Comparison of ENCODE assay signal across 20 cellular contexts in genomic region chr15:26890988-26891387, GRCh38. TPM values are rescaled to one million over a fixed set of nuclear protein-coding genes. Genes with fewer than 3 reads are reported as not detected.
"Had no signal": no experiment of that assay in that cellular context is flagged by ENCODE, and none has a peak within 500 bp of the region (broad histone marks: within the 10 kb centered on the region; RNA-seq: fewer than 3 reads in every experiment).

No MANE protein-coding gene starts in this region.

- H3K4me3 Mint-ChIP-seq: activated CD4-positive, alpha-beta T cell treated with anti-CD3 and anti-CD28 coated beads for 36 hours; activated CD4-positive, alpha-beta T cell treated with anti-CD3 and anti-CD28 coated beads, Interleukin-2, amount 10 ng/mL, durations not matched to agents 7 days and 5 days; activated CD8-positive, alpha-beta T cell treated with anti-CD3 and anti-CD28 coated beads, Interleukin-2, amount 10 ng/mL, durations not matched to agents 7 days and 5 days; activated naive CD8-positive, alpha-beta T cell treated with anti-CD3 and anti-CD28 coated beads for 36 hours; activated T-cell treated with anti-CD3 and anti-CD28 coated beads, Interleukin-2, amount 50 U/mL, for 4 hours; activated T-helper 1 cell treated with anti-CD3 and anti-CD28 coated beads, Interleukin-12 subunit alpha, Interleukin-12 subunit beta, Interleukin-2, Interleukin-4 antibody, amounts not matched to agents 30 ng/mL and 10 ng/mL and 1 ng/mL, durations not matched to agents 14 hours and 24 hours and 36 hours; T-helper 1 cell treated with Interleukin-12 subunit alpha and Interleukin-12 subunit beta and Interleukin-4 antibody, amounts not matched to agents 30 μg/mL and 1 μg/mL, for 36 hours; T-helper 2 cell treated with Interferon-gamma antibody and Interleukin-4, amounts not matched to agents 5 μg/mL and 100 μg/mL, for 36 hours; WTC11 had no signal

- H3K27me3 Mint-ChIP-seq: activated CD4-positive, alpha-beta T cell treated with anti-CD3 and anti-CD28 coated beads, Interleukin-2, amount 10 ng/mL, durations not matched to agents 7 days and 5 days had no signal

- H3K9me3 ChIP-seq: body of pancreas, breast epithelium, Peyer's patch, SJSA1, SK-N-SH had no signal

- DNase-seq: activated naive CD4-positive, alpha-beta T cell; activated naive CD4-positive, alpha-beta T cell treated with anti-CD3 and anti-CD28 coated beads, Interleukin-2, amount 50 U/mL, for 16 hours; activated T-cell treated with anti-CD3 and anti-CD28 coated beads for 4 hours; activated T-cell treated with anti-CD3 and anti-CD28 coated beads, Interleukin-2, amount 50 U/mL, for 4 hours; NCI-H187 treated with DMSO at 0.1 percent for 48 hours; Peyer's patch had no signal

- H3K4me1 Mint-ChIP-seq: activated CD4-positive, alpha-beta T cell treated with anti-CD3 and anti-CD28 coated beads for 36 hours; activated CD4-positive, alpha-beta T cell treated with anti-CD3 and anti-CD28 coated beads, Interleukin-2, amount 10 ng/mL, durations not matched to agents 7 days and 5 days; activated naive CD8-positive, alpha-beta T cell treated with anti-CD3 and anti-CD28 coated beads for 36 hours had no signal

- ATAC-seq: activated CD4-positive, CD25-positive, alpha-beta regulatory T cell treated with anti-CD3 and anti-CD28 coated beads, Interleukin-2, amount 50 U/mL, for 24 hours had no signal

- H3K27ac Mint-ChIP-seq: activated CD4-positive, alpha-beta T cell treated with anti-CD3 and anti-CD28 coated beads for 36 hours; activated CD4-positive, alpha-beta T cell treated with anti-CD3 and anti-CD28 coated beads, Interleukin-2, amount 10 ng/mL, durations not matched to agents 7 days and 5 days; activated CD8-positive, alpha-beta T cell treated with anti-CD3 and anti-CD28 coated beads, Interleukin-2, amount 10 ng/mL, durations not matched to agents 7 days and 5 days; activated naive CD8-positive, alpha-beta T cell treated with anti-CD3 and anti-CD28 coated beads for 36 hours; activated T-helper 1 cell treated with anti-CD3 and anti-CD28 coated beads, Interleukin-12 subunit alpha, Interleukin-12 subunit beta, Interleukin-2, Interleukin-4 antibody, amounts not matched to agents 30 ng/mL and 10 ng/mL and 1 ng/mL, durations not matched to agents 14 hours and 24 hours and 36 hours; T-helper 1 cell treated with Interleukin-12 subunit alpha and Interleukin-12 subunit beta and Interleukin-4 antibody, amounts not matched to agents 30 μg/mL and 1 μg/mL, for 36 hours; T-helper 2 cell treated with Interferon-gamma antibody and Interleukin-4, amounts not matched to agents 5 μg/mL and 100 μg/mL, for 36 hours; WTC11 had no signal

- H3K9ac ChIP-seq: SK-N-SH had no signal

- H3K9me2 ChIP-seq: SK-N-SH had no signal

- H3K27me3 ChIP-seq: body of pancreas, breast epithelium, Peyer's patch, SJSA1 had no signal

- H3K4me3 ChIP-seq: body of pancreas, SJSA1 had no signal

- H3K36me3 Mint-ChIP-seq: activated naive CD8-positive, alpha-beta T cell treated with anti-CD3 and anti-CD28 coated beads for 36 hours had no signal

- H3K36me3 ChIP-seq: breast epithelium, Peyer's patch, SJSA1 had no signal

- H3K27ac ChIP-seq: body of pancreas, breast epithelium, Peyer's patch, SJSA1 had no signal

- H3K9me3 Mint-ChIP-seq: activated T-cell treated with anti-CD3 and anti-CD28 coated beads, Interleukin-2, amount 50 U/mL, for 4 hours had no signal

- H3K4me1 ChIP-seq: breast epithelium, Peyer's patch had no signal

RNA-seq across cellular contexts. Expression of gene GABRA5, which starts 24.1 kb away (rescaled TPM):
- total RNA-seq: activated CD4-positive, alpha-beta T cell treated with anti-CD3 and anti-CD28 coated beads for 36 hours; activated CD4-positive, alpha-beta T cell treated with anti-CD3 and anti-CD28 coated beads, Interleukin-2, amount 10 ng/mL, durations not matched to agents 7 days and 5 days; activated CD8-positive, alpha-beta T cell treated with anti-CD3 and anti-CD28 coated beads, Interleukin-2, amount 10 ng/mL, durations not matched to agents 7 days and 5 days; activated naive CD8-positive, alpha-beta T cell treated with anti-CD3 and anti-CD28 coated beads for 36 hours; activated T-cell treated with anti-CD3 and anti-CD28 coated beads, Interleukin-2, amount 50 U/mL, for 4 hours; activated T-helper 1 cell treated with anti-CD3 and anti-CD28 coated beads, Interleukin-12 subunit alpha, Interleukin-12 subunit beta, Interleukin-2, Interleukin-4 antibody, amounts not matched to agents 30 ng/mL and 10 ng/mL and 1 ng/mL, durations not matched to agents 14 hours and 24 hours and 36 hours; breast epithelium; M059J; Peyer's patch; SJSA1 had no signal
